In genomic region chr22:37054078-37054440, GRCh38 we compare ENCODE assay signal across 16 cellular contexts. TPM values are rescaled to one million over a fixed set of nuclear protein-coding genes. Genes with fewer than 3 reads are reported as not detected.
DNase-seq lines count a peak whose midpoint lies in the region; ATAC-seq and TF ChIP-seq lines count a peak whose summit lies in the region.
"Had no signal": no experiment of that assay in that cellular context is flagged by ENCODE, and none has a peak within 500 bp of the region (broad histone marks: within the 10 kb centered on the region; RNA-seq: fewer than 3 reads in every experiment).

No MANE protein-coding gene starts in this region.

- TF ChIP-seq CTCF in left ventricle myocardium inferior (IDR thresholded peaks at IDR 0.05; ENCODE audit: borderline replicate concordance), result no peak
- TF ChIP-seq CTCF in esophagus squamous epithelium (IDR thresholded peaks at IDR 0.05), result no peak

- peaks cover 0 to 21% (median 0%) of the 10 kb centered on the region in 3 donors for H3K36me3 Mint-ChIP-seq in immature natural killer cell

- H3K9me3 ChIP-seq in left ventricle myocardium inferior (replicated peaks), result no peaks in the 10 kb centered on the region
- no peaks in the 10 kb centered on the region for H3K9me3 ChIP-seq in esophagus squamous epithelium
- H3K9me3 ChIP-seq: adrenal gland, BE2C, SK-N-SH had no signal

- H3K27ac ChIP-seq in left ventricle myocardium inferior (replicated peaks) (peak overlapping the region; percentile 73), esophagus squamous epithelium (peak overlapping the region in 2 of 4 donors; percentile 68 to 71)
- H3K27ac ChIP-seq: adrenal gland, foreskin keratinocyte had no signal

- no peaks in the 10 kb centered on the region for H3K9me3 Mint-ChIP-seq in immature natural killer cell

- H3K27me3 Mint-ChIP-seq in immature natural killer cell (ENCODE audit: low read depth in 3 of 3), result peaks cover 0 to 6% (median 4%) of the 10 kb centered on the region in 3 donors

- intact Hi-C loops in left ventricle myocardium inferior (cut with micrococcal nuclease) (no loop called here), left cardiac atrium (cut with DNase I) (no loop called here), esophagus squamous epithelium (cut with DNase I) (no loop called here)

- H3K4me1 ChIP-seq in left ventricle myocardium inferior, result peaks cover 30% of the 10 kb centered on the region
- H3K4me1 ChIP-seq in esophagus squamous epithelium, result peaks cover 13 to 41% (median 23%) of the 10 kb centered on the region in 3 donors
- H3K4me1 ChIP-seq: foreskin keratinocyte had no signal

- peak overlapping the region in 4 of 5 donors; percentile 24 to 79 (median 52) for H3K4me3 Mint-ChIP-seq in immature natural killer cell

- DNase-seq in left ventricle myocardium inferior (no peak), left cardiac atrium (no peak), NCI-H82 (lab: John Stamatoyannopoulos, UW) (peak; percentile 94), immature natural killer cell (no peak), COLO829 (ENCODE audit: low spot score) (no peak), esophagus squamous epithelium (lab: John Stamatoyannopoulos, UW) (no peak)
- DNase-seq: activated CD4-positive, alpha-beta T cell treated with anti-CD3 and anti-CD28 coated beads, Interleukin-2, amount 50 U/mL, for 48 hours; adrenal gland; BE2C; cerebellar nuclear complex; foreskin keratinocyte; HCEC 1CT; mammary epithelial cell; SK-N-SH had no signal

- H3K27me3 ChIP-seq in left ventricle myocardium inferior (ENCODE audit: low read depth) (no peaks in the 10 kb centered on the region), esophagus squamous epithelium (no peaks in the 10 kb centered on the region)
- H3K27me3 ChIP-seq: adrenal gland, BE2C, foreskin keratinocyte had no signal

- no CpG with 5 or more reads among the region's 7 CpGs for WGBS in esophagus squamous epithelium, 2 donors

- peak overlapping the region in 1 of 6 donors; percentile 77 for H3K27ac Mint-ChIP-seq in immature natural killer cell

- TF ChIP-seq POLR2A in esophagus squamous epithelium (IDR thresholded peaks at IDR 0.05), result no peak

- peaks cover 31% of the 10 kb centered on the region for H3K36me3 ChIP-seq in left ventricle myocardium inferior
- peaks cover 0 to 46% (median 0%) of the 10 kb centered on the region in 3 donors for H3K36me3 ChIP-seq in esophagus squamous epithelium

- H3K4me3 ChIP-seq in left ventricle myocardium inferior (no peak overlapping the region), esophagus squamous epithelium (no peak overlapping the region)
- H3K4me3 ChIP-seq: adrenal gland had no signal

- ATAC-seq in left cardiac atrium, result no peak
- no peak for ATAC-seq in HG03196 (IDR thresholded peaks at IDR 0.05; ENCODE audit: unreplicated experiment)
- no peak for ATAC-seq in GM18520 (IDR thresholded peaks at IDR 0.05; ENCODE audit: unreplicated experiment)

- H3K4me1 Mint-ChIP-seq in immature natural killer cell, result peaks cover 16 to 17% of the 10 kb centered on the region in 2 donors

RNA-seq across cellular contexts. Expression of gene KCTD17, which starts 2.5 kb away (rescaled TPM):
- total RNA-seq in left ventricle myocardium inferior (14.3 TPM), left cardiac atrium (10 to 100 TPM; 27.7 to 50.6 TPM), esophagus squamous epithelium (10 to 100 TPM in 1 of 4 donors, 1 to 10 TPM in 3; 1.1 to 10.7 (median 6.5) TPM)
- 10 to 100 TPM; 10.7 to 16.1 (median 14.3) TPM for polyA plus RNA-seq in immature natural killer cell

RNA-seq across cellular contexts. Expression of gene MPST, which starts 34.5 kb away (rescaled TPM):
- 58.3 TPM for total RNA-seq in left ventricle myocardium inferior
- 10 to 100 TPM; 48.2 to 51.2 TPM for total RNA-seq in left cardiac atrium
- polyA plus RNA-seq in immature natural killer cell, result 10 to 100 TPM; 56.0 to 97.5 (median 59.7) TPM
- total RNA-seq in esophagus squamous epithelium, result 100 to 1,000 TPM in 3 of 4 donors, 10 to 100 TPM in 1; 88.4 to 160 (median 132) TPM

RNA-seq across cellular contexts. Expression of gene TST, which starts 34.8 kb away (rescaled TPM):
- total RNA-seq in left ventricle myocardium inferior, result 39.8 TPM
- 10 to 100 TPM; 33.3 to 35.5 TPM for total RNA-seq in left cardiac atrium
- polyA plus RNA-seq in immature natural killer cell, result 10 to 100 TPM in 1 of 3 donors, 1 to 10 TPM in 2; 8.1 to 20.8 (median 8.4) TPM
- total RNA-seq in esophagus squamous epithelium, result 100 to 1,000 TPM in 2 of 4 donors, 10 to 100 TPM in 2; 60.8 to 163 (median 82.9) TPM

RNA-seq across cellular contexts. Expression of gene TMPRSS6, which starts 55.5 kb away (rescaled TPM):
- not detected for total RNA-seq in left ventricle myocardium inferior
- total RNA-seq in left cardiac atrium, result not detected
- under 1 TPM in 2 of 3 donors, not detected in 1; 0.28 to 0.52 TPM for polyA plus RNA-seq in immature natural killer cell
- total RNA-seq in esophagus squamous epithelium, result under 1 TPM in 2 of 4 donors, not detected in 2; under 0.01 to 0.09 TPM
- total RNA-seq: foreskin keratinocyte, mammary epithelial cell had no signal
- polyA plus RNA-seq: foreskin keratinocyte, mammary epithelial cell, SK-N-SH had no signal
